1 cellular context compared by ENCODE assay signal in the genomic region with DNA sequence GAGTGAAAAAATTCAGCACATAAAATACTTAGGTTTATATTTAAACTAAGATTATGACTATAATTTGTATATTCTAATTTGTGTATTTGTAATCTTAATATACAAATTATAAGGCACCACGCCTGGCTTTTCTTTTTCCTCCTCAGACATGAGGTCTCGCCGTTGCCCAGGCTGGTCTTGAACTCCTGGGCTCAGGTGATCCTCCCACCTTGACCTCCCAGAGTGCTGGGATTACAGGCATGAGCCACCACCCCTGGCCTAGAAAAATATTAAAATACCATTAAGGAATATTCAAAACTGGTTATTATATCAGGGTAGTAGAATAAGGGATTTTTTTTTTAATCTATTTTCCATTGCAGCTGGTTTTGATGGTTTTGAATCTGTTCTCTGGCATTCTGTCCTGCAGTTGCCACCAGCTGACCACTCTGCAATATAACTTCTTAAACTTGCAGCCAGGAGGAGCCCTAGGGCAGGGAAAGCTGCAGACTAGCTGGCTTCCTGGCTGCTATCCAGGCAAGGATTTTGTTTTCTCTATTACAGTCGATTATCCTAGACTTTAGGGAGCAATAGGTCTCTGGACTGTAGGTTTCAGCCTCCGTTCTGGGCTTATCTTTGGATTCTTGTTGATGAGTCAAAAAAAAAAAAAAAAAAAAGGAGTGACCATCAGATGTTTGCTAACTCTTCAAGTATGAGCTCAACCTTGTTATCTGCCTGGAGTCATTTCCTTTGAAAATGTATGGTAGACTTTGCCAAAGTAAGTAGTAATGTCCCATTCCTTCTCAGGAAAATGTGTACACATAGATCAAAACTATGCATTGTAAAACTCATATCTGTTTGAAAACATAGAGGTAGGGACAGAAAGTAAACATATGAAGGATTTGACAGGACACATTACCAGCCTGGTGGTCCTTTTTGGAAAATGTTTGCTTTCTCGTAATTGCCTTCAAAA.
A peak's percentile ranks its signal among the peaks of the same experiment; 100 is the strongest.
TF ChIP-seq lines count a peak whose summit lies in the region.

No MANE protein-coding gene starts in this region.

TF ChIP-seq in HepG2, 621 proteins besides CTCF, POLR2A, EP300 and RAD21 (continued from another document and continues in another):
- TF ChIP-seq, protein P1, sequence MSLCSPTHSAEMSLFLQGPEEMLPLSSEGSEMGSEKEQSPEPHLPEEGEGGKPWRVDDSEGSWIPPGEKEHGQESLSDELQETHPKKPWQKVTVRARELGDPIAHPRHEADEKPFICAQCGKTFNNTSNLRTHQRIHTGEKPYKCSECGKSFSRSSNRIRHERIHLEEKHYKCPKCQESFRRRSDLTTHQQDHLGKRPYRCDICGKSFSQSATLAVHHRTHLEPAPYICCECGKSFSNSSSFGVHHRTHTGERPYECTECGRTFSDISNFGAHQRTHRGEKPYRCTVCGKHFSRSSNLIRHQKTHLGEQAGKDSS (CRISPR knock-in tag; IDR thresholded peaks at IDR 0.05; ENCODE audit: borderline replicate concordance, low read depth): no peak
- TF ChIP-seq, protein P2, sequence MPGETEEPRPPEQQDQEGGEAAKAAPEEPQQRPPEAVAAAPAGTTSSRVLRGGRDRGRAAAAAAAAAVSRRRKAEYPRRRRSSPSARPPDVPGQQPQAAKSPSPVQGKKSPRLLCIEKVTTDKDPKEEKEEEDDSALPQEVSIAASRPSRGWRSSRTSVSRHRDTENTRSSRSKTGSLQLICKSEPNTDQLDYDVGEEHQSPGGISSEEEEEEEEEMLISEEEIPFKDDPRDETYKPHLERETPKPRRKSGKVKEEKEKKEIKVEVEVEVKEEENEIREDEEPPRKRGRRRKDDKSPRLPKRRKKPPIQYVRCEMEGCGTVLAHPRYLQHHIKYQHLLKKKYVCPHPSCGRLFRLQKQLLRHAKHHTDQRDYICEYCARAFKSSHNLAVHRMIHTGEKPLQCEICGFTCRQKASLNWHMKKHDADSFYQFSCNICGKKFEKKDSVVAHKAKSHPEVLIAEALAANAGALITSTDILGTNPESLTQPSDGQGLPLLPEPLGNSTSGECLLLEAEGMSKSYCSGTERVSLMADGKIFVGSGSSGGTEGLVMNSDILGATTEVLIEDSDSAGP (CRISPR knock-in tag; IDR thresholded peaks at IDR 0.05; ENCODE audit: borderline replicate concordance): no peak
- TF ChIP-seq MATR3 (CRISPR knock-in tag; IDR thresholded peaks at IDR 0.05) (no peak), CBX1 (IDR thresholded peaks at IDR 0.05; ENCODE audit: low read depth) (no peak), ZNF558 (CRISPR knock-in tag; IDR thresholded peaks at IDR 0.05; ENCODE audit: borderline replicate concordance) (no peak), TMF1 (CRISPR knock-in tag; IDR thresholded peaks at IDR 0.05; ENCODE audit: low read depth) (no peak), ZNF335 (CRISPR knock-in tag; IDR thresholded peaks at IDR 0.05) (0 out of 2 replicates have a peak, but pooled peaks have one; percentile 20), NFE2 (CRISPR knock-in tag; IDR thresholded peaks at IDR 0.05) (no peak), SOX6 (IDR thresholded peaks at IDR 0.05) (no peak), SOX6 (CRISPR knock-in tag; IDR thresholded peaks at IDR 0.05) (peak; percentile 57), SMYD3 (CRISPR knock-in tag; IDR thresholded peaks at IDR 0.05) (no peak; the same call in 1 of the 2 replicates), HIVEP1 (CRISPR knock-in tag; IDR thresholded peaks at IDR 0.05) (no peak), MEF2D (CRISPR knock-in tag; IDR thresholded peaks at IDR 0.05) (0 out of 2 replicates have a peak, but pooled peaks have one; percentile 28)
- TF ChIP-seq, protein P3, sequence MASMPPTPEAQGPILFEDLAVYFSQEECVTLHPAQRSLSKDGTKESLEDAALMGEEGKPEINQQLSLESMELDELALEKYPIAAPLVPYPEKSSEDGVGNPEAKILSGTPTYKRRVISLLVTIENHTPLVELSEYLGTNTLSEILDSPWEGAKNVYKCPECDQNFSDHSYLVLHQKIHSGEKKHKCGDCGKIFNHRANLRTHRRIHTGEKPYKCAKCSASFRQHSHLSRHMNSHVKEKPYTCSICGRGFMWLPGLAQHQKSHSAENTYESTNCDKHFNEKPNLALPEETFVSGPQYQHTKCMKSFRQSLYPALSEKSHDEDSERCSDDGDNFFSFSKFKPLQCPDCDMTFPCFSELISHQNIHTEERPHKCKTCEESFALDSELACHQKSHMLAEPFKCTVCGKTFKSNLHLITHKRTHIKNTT (CRISPR knock-in tag; IDR thresholded peaks at IDR 0.05): no peak
- TF ChIP-seq, protein P4, sequence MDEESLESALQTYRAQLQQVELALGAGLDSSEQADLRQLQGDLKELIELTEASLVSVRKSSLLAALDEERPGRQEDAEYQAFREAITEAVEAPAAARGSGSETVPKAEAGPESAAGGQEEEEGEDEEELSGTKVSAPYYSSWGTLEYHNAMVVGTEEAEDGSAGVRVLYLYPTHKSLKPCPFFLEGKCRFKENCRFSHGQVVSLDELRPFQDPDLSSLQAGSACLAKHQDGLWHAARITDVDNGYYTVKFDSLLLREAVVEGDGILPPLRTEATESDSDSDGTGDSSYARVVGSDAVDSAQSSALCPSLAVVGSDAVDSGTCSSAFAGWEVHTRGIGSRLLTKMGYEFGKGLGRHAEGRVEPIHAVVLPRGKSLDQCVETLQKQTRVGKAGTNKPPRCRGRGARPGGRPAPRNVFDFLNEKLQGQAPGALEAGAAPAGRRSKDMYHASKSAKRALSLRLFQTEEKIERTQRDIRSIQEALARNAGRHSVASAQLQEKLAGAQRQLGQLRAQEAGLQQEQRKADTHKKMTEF (CRISPR knock-in tag; IDR thresholded peaks at IDR 0.05): peak; percentile 51
- TF ChIP-seq, protein P5, sequence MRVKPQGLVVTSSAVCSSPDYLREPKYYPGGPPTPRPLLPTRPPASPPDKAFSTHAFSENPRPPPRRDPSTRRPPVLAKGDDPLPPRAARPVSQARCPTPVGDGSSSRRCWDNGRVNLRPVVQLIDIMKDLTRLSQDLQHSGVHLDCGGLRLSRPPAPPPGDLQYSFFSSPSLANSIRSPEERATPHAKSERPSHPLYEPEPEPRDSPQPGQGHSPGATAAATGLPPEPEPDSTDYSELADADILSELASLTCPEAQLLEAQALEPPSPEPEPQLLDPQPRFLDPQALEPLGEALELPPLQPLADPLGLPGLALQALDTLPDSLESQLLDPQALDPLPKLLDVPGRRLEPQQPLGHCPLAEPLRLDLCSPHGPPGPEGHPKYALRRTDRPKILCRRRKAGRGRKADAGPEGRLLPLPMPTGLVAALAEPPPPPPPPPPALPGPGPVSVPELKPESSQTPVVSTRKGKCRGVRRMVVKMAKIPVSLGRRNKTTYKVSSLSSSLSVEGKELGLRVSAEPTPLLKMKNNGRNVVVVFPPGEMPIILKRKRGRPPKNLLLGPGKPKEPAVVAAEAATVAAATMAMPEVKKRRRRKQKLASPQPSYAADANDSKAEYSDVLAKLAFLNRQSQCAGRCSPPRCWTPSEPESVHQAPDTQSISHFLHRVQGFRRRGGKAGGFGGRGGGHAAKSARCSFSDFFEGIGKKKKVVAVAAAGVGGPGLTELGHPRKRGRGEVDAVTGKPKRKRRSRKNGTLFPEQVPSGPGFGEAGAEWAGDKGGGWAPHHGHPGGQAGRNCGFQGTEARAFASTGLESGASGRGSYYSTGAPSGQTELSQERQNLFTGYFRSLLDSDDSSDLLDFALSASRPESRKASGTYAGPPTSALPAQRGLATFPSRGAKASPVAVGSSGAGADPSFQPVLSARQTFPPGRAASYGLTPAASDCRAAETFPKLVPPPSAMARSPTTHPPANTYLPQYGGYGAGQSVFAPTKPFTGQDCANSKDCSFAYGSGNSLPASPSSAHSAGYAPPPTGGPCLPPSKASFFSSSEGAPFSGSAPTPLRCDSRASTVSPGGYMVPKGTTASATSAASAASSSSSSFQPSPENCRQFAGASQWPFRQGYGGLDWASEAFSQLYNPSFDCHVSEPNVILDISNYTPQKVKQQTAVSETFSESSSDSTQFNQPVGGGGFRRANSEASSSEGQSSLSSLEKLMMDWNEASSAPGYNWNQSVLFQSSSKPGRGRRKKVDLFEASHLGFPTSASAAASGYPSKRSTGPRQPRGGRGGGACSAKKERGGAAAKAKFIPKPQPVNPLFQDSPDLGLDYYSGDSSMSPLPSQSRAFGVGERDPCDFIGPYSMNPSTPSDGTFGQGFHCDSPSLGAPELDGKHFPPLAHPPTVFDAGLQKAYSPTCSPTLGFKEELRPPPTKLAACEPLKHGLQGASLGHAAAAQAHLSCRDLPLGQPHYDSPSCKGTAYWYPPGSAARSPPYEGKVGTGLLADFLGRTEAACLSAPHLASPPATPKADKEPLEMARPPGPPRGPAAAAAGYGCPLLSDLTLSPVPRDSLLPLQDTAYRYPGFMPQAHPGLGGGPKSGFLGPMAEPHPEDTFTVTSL (CRISPR knock-in tag; IDR thresholded peaks at IDR 0.05; ENCODE audit: borderline replicate concordance): no peak
- TF ChIP-seq, protein P6, sequence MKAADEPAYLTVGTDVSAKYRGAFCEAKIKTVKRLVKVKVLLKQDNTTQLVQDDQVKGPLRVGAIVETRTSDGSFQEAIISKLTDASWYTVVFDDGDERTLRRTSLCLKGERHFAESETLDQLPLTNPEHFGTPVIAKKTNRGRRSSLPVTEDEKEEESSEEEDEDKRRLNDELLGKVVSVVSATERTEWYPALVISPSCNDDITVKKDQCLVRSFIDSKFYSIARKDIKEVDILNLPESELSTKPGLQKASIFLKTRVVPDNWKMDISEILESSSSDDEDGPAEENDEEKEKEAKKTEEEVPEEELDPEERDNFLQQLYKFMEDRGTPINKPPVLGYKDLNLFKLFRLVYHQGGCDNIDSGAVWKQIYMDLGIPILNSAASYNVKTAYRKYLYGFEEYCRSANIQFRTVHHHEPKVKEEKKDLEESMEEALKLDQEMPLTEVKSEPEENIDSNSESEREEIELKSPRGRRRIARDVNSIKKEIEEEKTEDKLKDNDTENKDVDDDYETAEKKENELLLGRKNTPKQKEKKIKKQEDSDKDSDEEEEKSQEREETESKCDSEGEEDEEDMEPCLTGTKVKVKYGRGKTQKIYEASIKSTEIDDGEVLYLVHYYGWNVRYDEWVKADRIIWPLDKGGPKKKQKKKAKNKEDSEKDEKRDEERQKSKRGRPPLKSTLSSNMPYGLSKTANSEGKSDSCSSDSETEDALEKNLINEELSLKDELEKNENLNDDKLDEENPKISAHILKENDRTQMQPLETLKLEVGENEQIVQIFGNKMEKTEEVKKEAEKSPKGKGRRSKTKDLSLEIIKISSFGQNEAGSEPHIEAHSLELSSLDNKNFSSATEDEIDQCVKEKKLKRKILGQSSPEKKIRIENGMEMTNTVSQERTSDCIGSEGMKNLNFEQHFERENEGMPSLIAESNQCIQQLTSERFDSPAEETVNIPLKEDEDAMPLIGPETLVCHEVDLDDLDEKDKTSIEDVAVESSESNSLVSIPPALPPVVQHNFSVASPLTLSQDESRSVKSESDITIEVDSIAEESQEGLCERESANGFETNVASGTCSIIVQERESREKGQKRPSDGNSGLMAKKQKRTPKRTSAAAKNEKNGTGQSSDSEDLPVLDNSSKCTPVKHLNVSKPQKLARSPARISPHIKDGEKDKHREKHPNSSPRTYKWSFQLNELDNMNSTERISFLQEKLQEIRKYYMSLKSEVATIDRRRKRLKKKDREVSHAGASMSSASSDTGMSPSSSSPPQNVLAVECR (CRISPR knock-in tag; IDR thresholded peaks at IDR 0.05; ENCODE audit: borderline replicate concordance): no peak
- TF ChIP-seq, protein P7, sequence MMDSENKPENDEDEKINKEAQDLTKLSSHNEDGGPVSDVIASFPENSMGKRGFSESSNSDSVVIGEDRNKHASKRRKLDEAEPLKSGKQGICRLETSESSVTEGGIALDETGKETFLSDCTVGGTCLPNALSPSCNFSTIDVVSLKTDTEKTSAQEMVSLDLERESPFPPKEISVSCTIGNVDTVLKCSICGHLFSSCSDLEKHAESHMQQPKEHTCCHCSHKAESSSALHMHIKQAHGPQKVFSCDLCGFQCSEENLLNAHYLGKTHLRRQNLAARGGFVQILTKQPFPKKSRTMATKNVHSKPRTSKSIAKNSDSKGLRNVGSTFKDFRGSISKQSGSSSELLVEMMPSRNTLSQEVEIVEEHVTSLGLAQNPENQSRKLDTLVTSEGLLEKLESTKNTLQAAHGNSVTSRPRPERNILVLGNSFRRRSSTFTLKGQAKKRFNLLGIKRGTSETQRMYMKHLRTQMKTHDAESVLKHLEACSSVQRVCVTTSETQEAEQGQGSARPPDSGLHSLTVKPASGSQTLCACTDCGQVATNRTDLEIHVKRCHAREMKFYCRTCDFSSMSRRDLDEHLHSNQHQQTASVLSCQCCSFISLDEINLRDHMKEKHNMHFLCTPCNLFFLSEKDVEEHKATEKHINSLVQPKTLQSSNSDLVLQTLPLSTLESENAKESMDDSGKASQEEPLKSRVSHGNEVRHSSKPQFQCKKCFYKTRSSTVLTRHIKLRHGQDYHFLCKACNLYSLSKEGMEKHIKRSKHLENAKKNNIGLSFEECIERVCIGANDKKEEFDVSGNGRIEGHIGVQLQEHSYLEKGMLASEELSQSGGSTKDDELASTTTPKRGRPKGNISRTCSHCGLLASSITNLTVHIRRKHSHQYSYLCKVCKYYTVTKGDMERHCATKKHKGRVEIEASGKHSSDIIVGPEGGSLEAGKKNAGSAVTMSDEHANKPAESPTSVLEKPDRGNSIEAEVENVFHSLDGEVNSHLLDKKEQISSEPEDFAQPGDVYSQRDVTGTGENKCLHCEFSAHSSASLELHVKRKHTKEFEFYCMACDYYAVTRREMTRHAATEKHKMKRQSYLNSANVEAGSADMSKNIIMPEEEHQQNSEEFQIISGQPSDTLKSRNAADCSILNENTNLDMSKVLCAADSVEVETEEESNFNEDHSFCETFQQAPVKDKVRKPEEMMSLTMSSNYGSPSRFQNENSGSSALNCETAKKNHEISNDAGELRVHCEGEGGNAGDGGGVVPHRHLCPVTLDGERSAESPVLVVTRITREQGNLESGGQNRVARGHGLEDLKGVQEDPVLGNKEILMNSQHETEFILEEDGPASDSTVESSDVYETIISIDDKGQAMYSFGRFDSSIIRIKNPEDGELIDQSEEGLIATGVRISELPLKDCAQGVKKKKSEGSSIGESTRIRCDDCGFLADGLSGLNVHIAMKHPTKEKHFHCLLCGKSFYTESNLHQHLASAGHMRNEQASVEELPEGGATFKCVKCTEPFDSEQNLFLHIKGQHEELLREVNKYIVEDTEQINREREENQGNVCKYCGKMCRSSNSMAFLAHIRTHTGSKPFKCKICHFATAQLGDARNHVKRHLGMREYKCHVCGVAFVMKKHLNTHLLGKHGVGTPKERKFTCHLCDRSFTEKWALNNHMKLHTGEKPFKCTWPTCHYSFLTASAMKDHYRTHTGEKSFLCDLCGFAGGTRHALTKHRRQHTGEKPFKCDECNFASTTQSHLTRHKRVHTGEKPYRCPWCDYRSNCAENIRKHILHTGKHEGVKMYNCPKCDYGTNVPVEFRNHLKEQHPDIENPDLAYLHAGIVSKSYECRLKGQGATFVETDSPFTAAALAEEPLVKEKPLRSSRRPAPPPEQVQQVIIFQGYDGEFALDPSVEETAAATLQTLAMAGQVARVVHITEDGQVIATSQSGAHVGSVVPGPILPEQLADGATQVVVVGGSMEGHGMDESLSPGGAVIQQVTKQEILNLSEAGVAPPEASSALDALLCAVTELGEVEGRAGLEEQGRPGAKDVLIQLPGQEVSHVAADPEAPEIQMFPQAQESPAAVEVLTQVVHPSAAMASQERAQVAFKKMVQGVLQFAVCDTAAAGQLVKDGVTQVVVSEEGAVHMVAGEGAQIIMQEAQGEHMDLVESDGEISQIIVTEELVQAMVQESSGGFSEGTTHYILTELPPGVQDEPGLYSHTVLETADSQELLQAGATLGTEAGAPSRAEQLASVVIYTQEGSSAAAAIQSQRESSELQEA (CRISPR knock-in tag; IDR thresholded peaks at IDR 0.05; ENCODE audit: not compliant biosample characterization): no peak
